In the genomic region with DNA sequence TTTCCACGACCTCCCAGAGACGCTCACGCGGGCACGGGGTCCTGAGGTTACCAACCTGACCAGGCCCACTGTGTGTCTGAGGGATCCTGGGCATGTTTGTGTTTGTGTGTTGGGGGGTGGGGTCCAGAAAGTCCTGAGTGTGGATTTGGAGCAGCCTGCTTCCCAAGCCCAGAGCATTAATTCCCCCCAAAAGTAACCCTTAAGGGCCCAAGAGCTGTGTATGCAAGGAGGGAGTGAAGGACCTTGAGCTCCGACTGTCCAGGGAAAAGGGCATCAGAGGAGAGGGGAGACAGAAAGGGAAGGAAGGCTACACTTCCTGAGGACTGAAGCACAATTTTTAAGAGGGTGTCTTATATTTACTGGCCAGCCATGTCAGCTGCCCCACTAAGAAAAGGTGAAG, we compare ENCODE assay signal across 1 cellular context.
TF ChIP-seq lines count a peak whose summit lies in the region.

No MANE protein-coding gene starts in this region.

TF ChIP-seq in HepG2, 621 proteins besides CTCF, POLR2A, EP300 and RAD21:
- TF ChIP-seq MXI1 (IDR thresholded peaks at IDR 0.05; ENCODE audit: borderline replicate concordance, low read depth, low read length) (no peak), MEIS1 (CRISPR knock-in tag; IDR thresholded peaks at IDR 0.05; ENCODE audit: borderline replicate concordance) (no peak), DNMT1 (CRISPR knock-in tag; IDR thresholded peaks at IDR 0.05) (no peak), ZFP62 (CRISPR knock-in tag; IDR thresholded peaks at IDR 0.05) (no peak), TAF15 (IDR thresholded peaks at IDR 0.05; ENCODE audit: low read depth, low read length, poor library complexity, severe bottlenecking) (no peak), ZNF563 (CRISPR knock-in tag; IDR thresholded peaks at IDR 0.05) (no peak), ERF (CRISPR knock-in tag; IDR thresholded peaks at IDR 0.05) (no peak), ZNF780A (CRISPR knock-in tag; IDR thresholded peaks at IDR 0.05) (no peak), PRPF4 (IDR thresholded peaks at IDR 0.05; ENCODE audit: low read depth, low read length, poor library complexity, severe bottlenecking) (no peak)
- TF ChIP-seq, protein P1, sequence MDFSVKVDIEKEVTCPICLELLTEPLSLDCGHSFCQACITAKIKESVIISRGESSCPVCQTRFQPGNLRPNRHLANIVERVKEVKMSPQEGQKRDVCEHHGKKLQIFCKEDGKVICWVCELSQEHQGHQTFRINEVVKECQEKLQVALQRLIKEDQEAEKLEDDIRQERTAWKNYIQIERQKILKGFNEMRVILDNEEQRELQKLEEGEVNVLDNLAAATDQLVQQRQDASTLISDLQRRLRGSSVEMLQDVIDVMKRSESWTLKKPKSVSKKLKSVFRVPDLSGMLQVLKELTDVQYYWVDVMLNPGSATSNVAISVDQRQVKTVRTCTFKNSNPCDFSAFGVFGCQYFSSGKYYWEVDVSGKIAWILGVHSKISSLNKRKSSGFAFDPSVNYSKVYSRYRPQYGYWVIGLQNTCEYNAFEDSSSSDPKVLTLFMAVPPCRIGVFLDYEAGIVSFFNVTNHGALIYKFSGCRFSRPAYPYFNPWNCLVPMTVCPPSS (IDR thresholded peaks at IDR 0.05) = no peak
